In the genomic region with DNA sequence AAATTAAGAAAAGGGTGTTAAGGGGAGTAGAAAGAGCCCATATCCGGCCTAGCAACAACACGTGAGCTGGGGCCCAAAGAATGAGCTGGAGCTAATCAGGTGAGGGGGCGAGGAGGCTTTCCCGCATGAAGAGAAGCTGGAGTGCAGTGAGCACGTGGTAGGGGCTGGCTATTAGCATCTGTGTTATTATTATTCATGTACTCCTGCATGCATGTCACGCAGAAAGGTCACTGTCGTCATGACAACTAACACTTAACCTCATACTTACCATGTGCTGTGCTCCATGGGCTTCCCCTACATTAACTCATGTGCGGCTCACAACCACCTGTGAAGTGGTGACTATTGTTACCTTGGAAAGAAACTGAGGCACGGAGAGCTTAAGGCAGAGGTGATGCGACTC, we compare ENCODE assay signal across 22 cellular contexts.
A peak's percentile ranks its signal among the peaks of the same experiment; 100 is the strongest.
DNase-seq lines count a peak whose midpoint lies in the region; ATAC-seq, FAIRE-seq and TF ChIP-seq lines count a peak whose summit lies in the region.
"Had no signal": no experiment of that assay in that cellular context is flagged by ENCODE, and none has a peak within 500 bp of the region (broad histone marks: within the 10 kb centered on the region; RNA-seq: fewer than 3 reads in every experiment).

No MANE protein-coding gene starts in this region.

- H3K27me3 ChIP-seq in BLaER1, result no peaks in the 10 kb centered on the region
- H3K27me3 ChIP-seq in BLaER1 treated with 17β-estradiol and CSF1 and Interleukin-3, amounts not matched to agents 10 nM and 100 nM, result no peaks in the 10 kb centered on the region
- H3K27me3 ChIP-seq in neural cell (ENCODE audit: insufficient read depth, low read depth, low read length), result no peaks in the 10 kb centered on the region
- H3K27me3 ChIP-seq: MG63 had no signal

- H3K79me2 ChIP-seq in neural cell (replicated peaks; ENCODE audit: insufficient read depth, low read length), result no peaks in the 10 kb centered on the region

- ATAC-seq in T-helper 17 cell, result no peak

- peaks cover 3% of the 10 kb centered on the region for H3K4me1 Mint-ChIP-seq in T-helper 17 cell

- H3K4me2 ChIP-seq in BLaER1 (peak overlapping the region; percentile 83), neural cell (ENCODE audit: low read length) (no peak overlapping the region)
- peak overlapping the region in 9 of 11 experiments; percentile 52 to 85 (median 79); a peak in 18 of 22 replicates for H3K4me2 ChIP-seq in BLaER1 treated with 17β-estradiol and CSF1 and Interleukin-3, amounts not matched to agents 10 nM and 100 nM
- H3K4me2 ChIP-seq: SK-N-SH had no signal

- H3K27ac Mint-ChIP-seq in T-helper 17 cell, result peak overlapping the region; percentile 9

- no peak for DNase-seq in T-helper 17 cell
- DNase-seq in LoVo (ENCODE audit: low spot score), result no peak
- DNase-seq in frontal cortex (ENCODE audit: low spot score in 2 of 2), result no peak
- DNase-seq in DMS153 treated with DMSO at 0.1 percent for 48 hours (lab: John Stamatoyannopoulos, UW; ENCODE audit: unreplicated experiment), result no peak
- DNase-seq: ACHN, EL, Karpas-422, MG63, NCI-H1092, NCI-H146, NCI-H2029 treated with DMSO at 0.1 percent for 48 hours, NCI-H446 treated with DMSO at 0.1 percent for 48 hours, NCI-H82, OCI-M1, SHP77, SK-N-SH had no signal

- TF ChIP-seq CTCF in neural cell (IDR thresholded peaks at IDR 0.05; ENCODE audit: poor library complexity, severe bottlenecking), result no peak

- H3K9ac ChIP-seq in BLaER1 (0 out of 2 replicates have a peak overlapping the region, but pooled peaks have one; percentile 22), neural cell (ENCODE audit: low read length) (peak overlapping the region; percentile 22)
- 0 out of 22 replicates have a peak overlapping the region, but pooled peaks of 1 of the 11 experiments have one; percentile 40 for H3K9ac ChIP-seq in BLaER1 treated with 17β-estradiol and CSF1 and Interleukin-3, amounts not matched to agents 10 nM and 100 nM
- H3K9ac ChIP-seq: SK-N-SH had no signal

- H3K27ac ChIP-seq in BLaER1, result peak overlapping the region; percentile 18; the same call in 1 of the 2 replicates
- H3K27ac ChIP-seq in BLaER1 treated with 17β-estradiol and CSF1 and Interleukin-3, amounts not matched to agents 10 nM and 100 nM, result peak overlapping the region in 1 of 11 experiments; percentile 43; a peak in 2 of 22 replicates
- H3K27ac ChIP-seq in neural cell (ENCODE audit: low read length), result peak overlapping the region; percentile 57

- TF ChIP-seq RAD21 in neural cell (conservative IDR thresholded peaks at IDR 0.05), result peak; percentile 21

- H3K4me3 ChIP-seq in BLaER1 (no peak overlapping the region), neural cell (ENCODE audit: low read length) (peak overlapping the region; percentile 13)
- no peak overlapping the region for H3K4me3 ChIP-seq in BLaER1 treated with 17β-estradiol and CSF1 and Interleukin-3, amounts not matched to agents 10 nM and 100 nM
- H3K4me3 ChIP-seq: MG63 had no signal

- H3K9me2 ChIP-seq in neural cell (ENCODE audit: insufficient read depth, low read length), result no peaks in the 10 kb centered on the region
- H3K9me2 ChIP-seq: SK-N-SH had no signal

- H3K9me3 ChIP-seq in BLaER1, result peaks cover 11% of the 10 kb centered on the region
- peaks cover 0 to 12% (median 8%) of the 10 kb centered on the region in 11 experiments; a peak in 13 of 22 replicates for H3K9me3 ChIP-seq in BLaER1 treated with 17β-estradiol and CSF1 and Interleukin-3, amounts not matched to agents 10 nM and 100 nM (replicated peaks in 1 of 11)
- no peaks in the 10 kb centered on the region for H3K9me3 ChIP-seq in T-helper 17 cell (ENCODE audit: control insufficient read depth, low read length, poor library complexity, severe bottlenecking)
- no peaks in the 10 kb centered on the region for H3K9me3 ChIP-seq in neural cell (ENCODE audit: low read length)
- H3K9me3 ChIP-seq: MG63, SK-N-SH had no signal

- no peaks in the 10 kb centered on the region for H3F3A ChIP-seq in neural cell (ENCODE audit: insufficient read depth, low read length, poor library complexity, severe bottlenecking)

- no peak for TF ChIP-seq EP300 in neural cell (conservative IDR thresholded peaks at IDR 0.05; ENCODE audit: poor library complexity, severe bottlenecking)

- H3K4me3 Mint-ChIP-seq in T-helper 17 cell, result no peak overlapping the region

- H3K36me3 ChIP-seq in BLaER1 (no peaks in the 10 kb centered on the region), neural cell (ENCODE audit: insufficient read depth, low read length) (no peaks in the 10 kb centered on the region)
- no peaks in the 10 kb centered on the region for H3K36me3 ChIP-seq in BLaER1 treated with 17β-estradiol and CSF1 and Interleukin-3, amounts not matched to agents 10 nM and 100 nM
- H3K36me3 ChIP-seq: MG63 had no signal

- H4K20me1 ChIP-seq in BLaER1 (no peaks in the 10 kb centered on the region), neural cell (ENCODE audit: insufficient read depth) (no peaks in the 10 kb centered on the region)
- no peaks in the 10 kb centered on the region for H4K20me1 ChIP-seq in BLaER1 treated with 17β-estradiol and CSF1 and Interleukin-3, amounts not matched to agents 10 nM and 100 nM

- H2AFZ ChIP-seq in neural cell (ENCODE audit: low read depth, low read length), result peak overlapping the region; percentile 10

- no peaks in the 10 kb centered on the region for H3K36me3 Mint-ChIP-seq in T-helper 17 cell (ENCODE audit: low read depth)

- peaks cover 57% of the 10 kb centered on the region for H3K4me1 ChIP-seq in BLaER1
- H3K4me1 ChIP-seq in BLaER1 treated with 17β-estradiol and CSF1 and Interleukin-3, amounts not matched to agents 10 nM and 100 nM, result peaks cover 15 to 58% (median 45%) of the 10 kb centered on the region in 10 experiments; a peak in 17 of 20 replicates

- no peak for FAIRE-seq in frontal cortex (lab: Jason Lieb, UNC)
- FAIRE-seq: GM12892, GM18507, H54 had no signal

- H3K27me3 Mint-ChIP-seq in T-helper 17 cell, result no peaks in the 10 kb centered on the region

TF ChIP-seq in neural cell, 6 proteins besides CTCF, POLR2A, EP300 and RAD21:
- TF ChIP-seq, protein P1, sequence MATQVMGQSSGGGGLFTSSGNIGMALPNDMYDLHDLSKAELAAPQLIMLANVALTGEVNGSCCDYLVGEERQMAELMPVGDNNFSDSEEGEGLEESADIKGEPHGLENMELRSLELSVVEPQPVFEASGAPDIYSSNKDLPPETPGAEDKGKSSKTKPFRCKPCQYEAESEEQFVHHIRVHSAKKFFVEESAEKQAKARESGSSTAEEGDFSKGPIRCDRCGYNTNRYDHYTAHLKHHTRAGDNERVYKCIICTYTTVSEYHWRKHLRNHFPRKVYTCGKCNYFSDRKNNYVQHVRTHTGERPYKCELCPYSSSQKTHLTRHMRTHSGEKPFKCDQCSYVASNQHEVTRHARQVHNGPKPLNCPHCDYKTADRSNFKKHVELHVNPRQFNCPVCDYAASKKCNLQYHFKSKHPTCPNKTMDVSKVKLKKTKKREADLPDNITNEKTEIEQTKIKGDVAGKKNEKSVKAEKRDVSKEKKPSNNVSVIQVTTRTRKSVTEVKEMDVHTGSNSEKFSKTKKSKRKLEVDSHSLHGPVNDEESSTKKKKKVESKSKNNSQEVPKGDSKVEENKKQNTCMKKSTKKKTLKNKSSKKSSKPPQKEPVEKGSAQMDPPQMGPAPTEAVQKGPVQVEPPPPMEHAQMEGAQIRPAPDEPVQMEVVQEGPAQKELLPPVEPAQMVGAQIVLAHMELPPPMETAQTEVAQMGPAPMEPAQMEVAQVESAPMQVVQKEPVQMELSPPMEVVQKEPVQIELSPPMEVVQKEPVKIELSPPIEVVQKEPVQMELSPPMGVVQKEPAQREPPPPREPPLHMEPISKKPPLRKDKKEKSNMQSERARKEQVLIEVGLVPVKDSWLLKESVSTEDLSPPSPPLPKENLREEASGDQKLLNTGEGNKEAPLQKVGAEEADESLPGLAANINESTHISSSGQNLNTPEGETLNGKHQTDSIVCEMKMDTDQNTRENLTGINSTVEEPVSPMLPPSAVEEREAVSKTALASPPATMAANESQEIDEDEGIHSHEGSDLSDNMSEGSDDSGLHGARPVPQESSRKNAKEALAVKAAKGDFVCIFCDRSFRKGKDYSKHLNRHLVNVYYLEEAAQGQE (IDR thresholded peaks at IDR 0.05; ENCODE audit: borderline replicate concordance), result no peak
- TF ChIP-seq SMC3 (conservative IDR thresholded peaks at IDR 0.05; ENCODE audit: poor library complexity) (no peak), MXI1 (conservative IDR thresholded peaks at IDR 0.05; ENCODE audit: poor library complexity, severe bottlenecking) (peak; percentile 78)
